ENCODE assay signal across 29 cellular contexts in genomic region chr5:133144245-133144981, GRCh38.
"Had no signal": no experiment of that assay in that cellular context is flagged by ENCODE, and none has a peak within 500 bp of the region (broad histone marks: within the 10 kb centered on the region; RNA-seq: fewer than 3 reads in every experiment).

No MANE protein-coding gene starts in this region.

- DNase-seq: activated CD4-positive, alpha-beta memory T cell treated with anti-CD3 and anti-CD28 coated beads for 36 hours; activated CD4-positive, alpha-beta T cell treated with anti-CD3 and anti-CD28 coated beads for 1 hour; activated CD4-positive, alpha-beta T cell treated with anti-CD3 and anti-CD28 coated beads for 4 hours; activated CD4-positive, alpha-beta T cell treated with anti-CD3 and anti-CD28 coated beads, Interleukin-2, amount 50 U/mL, for 1 hour; activated CD8-positive, alpha-beta T cell treated with anti-CD3 and anti-CD28 coated beads, Interleukin-2, amount 10 ng/mL, durations not matched to agents 7 days and 5 days; activated effector memory CD4-positive, alpha-beta T cell treated with Interleukin-2 at 50 U/mL for 16 hours; activated gamma-delta T cell treated with Interleukin-2 at 50 U/mL for 16 hours; activated naive CD4-positive, alpha-beta T cell treated with anti-CD3 and anti-CD28 coated beads, Interleukin-2, amount 50 U/mL, for 16 hours; activated naive CD4-positive, alpha-beta T cell treated with Interleukin-2 at 50 U/mL for 16 hours; activated T-cell treated with anti-CD3 and anti-CD28 coated beads, Interleukin-2, amount 50 U/mL, for 4 hours; amniotic stem cell; anterior cingulate cortex; brain microvascular endothelial cell; dorsolateral prefrontal cortex; effector memory CD4-positive, alpha-beta T cell; foreskin keratinocyte; gastrocnemius medialis; T-helper 2 cell had no signal

- H3K9me3 ChIP-seq: gastrocnemius medialis had no signal

- H3K9me3 Mint-ChIP-seq: activated T-helper 17 cell treated with anti-CD3 and anti-CD28 coated beads, Interleukin-2, amount 50 U/mL, for 72 hours; central memory CD8-positive, alpha-beta T cell had no signal

- H3K4me1 ChIP-seq: foreskin keratinocyte, gastrocnemius medialis had no signal

- H3K27me3 ChIP-seq: brain microvascular endothelial cell, dorsolateral prefrontal cortex, foreskin keratinocyte, gastrocnemius medialis had no signal

- FAIRE-seq: astrocyte, bronchial epithelial cell had no signal

- H3K27ac Mint-ChIP-seq: activated CD4-positive, alpha-beta memory T cell treated with anti-CD3 and anti-CD28 coated beads for 36 hours; activated CD8-positive, alpha-beta T cell treated with anti-CD3 and anti-CD28 coated beads, Interleukin-2, amount 10 ng/mL, durations not matched to agents 7 days and 5 days; activated naive CD8-positive, alpha-beta T cell; activated T-helper 17 cell treated with anti-CD3 and anti-CD28 coated beads, Interleukin-2, amount 50 U/mL, for 72 hours; dendritic cell treated with granulocyte-macrophage colony-stimulating factor and Interleukin-4, amounts not matched to agents 40 ng/mL and 50 ng/mL, for 4 days; endodermal cell; WTC11 had no signal

- H3K4me1 Mint-ChIP-seq: central memory CD8-positive, alpha-beta T cell had no signal

- H3K27me3 Mint-ChIP-seq: activated naive CD8-positive, alpha-beta T cell; activated T-helper 17 cell treated with anti-CD3 and anti-CD28 coated beads, Interleukin-2, amount 50 U/mL, for 72 hours had no signal

- H3K36me3 ChIP-seq: brain microvascular endothelial cell, gastrocnemius medialis had no signal

- ATAC-seq: activated CD8-positive, alpha-beta T cell treated with anti-CD3 and anti-CD28 coated beads, Interleukin-2, amount 10 ng/mL, durations not matched to agents 7 days and 5 days; activated T-cell treated with anti-CD3 and anti-CD28 coated beads, Interleukin-2, amount 50 U/mL, for 4 hours; activated T-helper 17 cell treated with anti-CD3 and anti-CD28 coated beads, Interleukin-2, amount 50 U/mL, for 72 hours; esophagus mucosa; foreskin keratinocyte; gastrocnemius medialis; WTC11 had no signal

- H3K4me3 ChIP-seq: coronary artery, dorsolateral prefrontal cortex, gastrocnemius medialis had no signal

- H3K36me3 Mint-ChIP-seq: activated CD4-positive, alpha-beta memory T cell treated with anti-CD3 and anti-CD28 coated beads for 36 hours had no signal

- H3K27ac ChIP-seq: brain microvascular endothelial cell, coronary artery, dorsolateral prefrontal cortex, foreskin keratinocyte, gastrocnemius medialis, VCaP had no signal

- H3K4me3 Mint-ChIP-seq: activated CD4-positive, alpha-beta memory T cell treated with anti-CD3 and anti-CD28 coated beads for 36 hours; activated CD8-positive, alpha-beta T cell treated with anti-CD3 and anti-CD28 coated beads, Interleukin-2, amount 10 ng/mL, durations not matched to agents 7 days and 5 days; activated naive CD8-positive, alpha-beta T cell; activated T-cell treated with anti-CD3 and anti-CD28 coated beads, Interleukin-2, amount 50 U/mL, for 4 hours; activated T-helper 17 cell treated with anti-CD3 and anti-CD28 coated beads, Interleukin-2, amount 50 U/mL, for 72 hours; central memory CD8-positive, alpha-beta T cell; dendritic cell treated with granulocyte-macrophage colony-stimulating factor and Interleukin-4, amounts not matched to agents 40 ng/mL and 50 ng/mL, for 4 days; endodermal cell; WTC11 had no signal
